21 cellular contexts compared by ENCODE assay signal in the genomic region with DNA sequence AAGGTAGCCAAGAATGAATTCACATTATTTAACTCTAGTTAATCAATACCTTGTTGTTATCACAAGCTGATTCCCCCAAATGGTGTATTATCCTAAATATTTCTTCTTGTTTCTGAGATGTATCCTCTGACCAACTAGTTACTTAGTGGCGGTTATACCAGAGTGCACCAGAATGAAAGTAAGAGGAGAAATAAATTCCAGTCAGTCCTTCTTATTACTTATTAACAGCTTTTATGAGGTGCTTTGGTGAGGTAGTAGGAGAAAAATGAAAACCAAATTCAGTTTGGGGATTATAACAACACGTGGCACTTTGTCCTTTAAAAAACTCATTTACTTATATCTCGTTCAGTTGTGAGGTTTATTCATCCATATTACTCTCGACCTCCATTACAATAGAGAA.
A peak's percentile ranks its signal among the peaks of the same experiment; 100 is the strongest.
DNase-seq lines count a peak whose midpoint lies in the region; ATAC-seq, FAIRE-seq and TF ChIP-seq lines count a peak whose summit lies in the region.
"Had no signal": no experiment of that assay in that cellular context is flagged by ENCODE, and none has a peak within 500 bp of the region (broad histone marks: within the 10 kb centered on the region; RNA-seq: fewer than 3 reads in every experiment).

No MANE protein-coding gene starts in this region.

- DNase-seq in ACHN (peak; percentile 81), RWPE2 (ENCODE audit: low spot score) (no peak), kidney (no peak), osteocyte (ENCODE audit: extremely low spot score, unreplicated experiment) (no peak), pons (ENCODE audit: low spot score) (no peak), NCI-H1694 (lab: John Stamatoyannopoulos, UW) (no peak)
- DNase-seq: C1 segment of cervical spinal cord; CD8-positive, alpha-beta memory T cell; DMS79 treated with DMSO at 0.1 percent for 48 hours; NCI-H1417 treated with DMSO at 0.1 percent for 48 hours; NCI-H2081; NCI-H510A; NCI-H774; OCI-M1; RPMI8226; SIG-M5 had no signal

- H3K9me3 Mint-ChIP-seq in osteocyte (ENCODE audit: unreplicated experiment), result no peaks in the 10 kb centered on the region
- H3K9me3 Mint-ChIP-seq: CD8-positive, alpha-beta memory T cell had no signal

- TF ChIP-seq CTCF in RWPE2 (IDR thresholded peaks at IDR 0.05; ENCODE audit: poor library complexity, severe bottlenecking) (no peak), kidney (IDR thresholded peaks at IDR 0.05; ENCODE audit: borderline replicate concordance, extremely low read depth, insufficient read depth) (no peak), osteocyte (IDR thresholded peaks at IDR 0.05) (no peak)

- H3K36me3 ChIP-seq in RWPE2 (ENCODE audit: low read depth), result no peaks in the 10 kb centered on the region
- no peaks in the 10 kb centered on the region for H3K36me3 ChIP-seq in kidney (ENCODE audit: control insufficient read depth in 1 of 2, insufficient read depth in 2 of 2, low read length in 2 of 2)

- ATAC-seq in RWPE2 (ENCODE audit: low read depth), result no peak
- ATAC-seq in HG02981 (IDR thresholded peaks at IDR 0.05; ENCODE audit: unreplicated experiment), result no peak
- no peak for ATAC-seq in HG03045 (IDR thresholded peaks at IDR 0.05; ENCODE audit: unreplicated experiment)

- H3K27ac ChIP-seq in RWPE2 (ENCODE audit: poor library complexity, severe bottlenecking) (peak overlapping the region; percentile 79), kidney (ENCODE audit: low read depth in 2 of 2, low read length in 2 of 2) (peak overlapping the region; percentile 54 to 57)
- H3K27ac ChIP-seq: KMS-11 had no signal

- H3K4me3 Mint-ChIP-seq in osteocyte (ENCODE audit: unreplicated experiment), result no peak overlapping the region
- H3K4me3 Mint-ChIP-seq: CD8-positive, alpha-beta memory T cell had no signal

- peaks cover 2% of the 10 kb centered on the region for H3K36me3 Mint-ChIP-seq in osteocyte (ENCODE audit: unreplicated experiment)

- no peak overlapping the region for H3K4me3 ChIP-seq in RWPE2 (ENCODE audit: severe bottlenecking)
- no peak overlapping the region for H3K4me3 ChIP-seq in kidney (ENCODE audit: low read length in 2 of 2)

- FAIRE-seq in kidney (lab: Jason Lieb, UNC), result peak; percentile 98
- FAIRE-seq: A204.1, H1 had no signal

- no peaks in the 10 kb centered on the region for H3K27me3 Mint-ChIP-seq in osteocyte (ENCODE audit: unreplicated experiment)

- intact Hi-C loops in kidney (cut with DNase I), result no loop called here

- H3K9ac ChIP-seq in kidney (ENCODE audit: low read length in 2 of 2), result no peak overlapping the region
- H3K9ac ChIP-seq: KMS-11 had no signal

- H3K27ac Mint-ChIP-seq in osteocyte (ENCODE audit: unreplicated experiment), result peak overlapping the region; percentile 4
- H3K27ac Mint-ChIP-seq: CD8-positive, alpha-beta memory T cell had no signal

- H3K9me3 ChIP-seq in RWPE2 (ENCODE audit: severe bottlenecking) (no peaks in the 10 kb centered on the region), kidney (ENCODE audit: control insufficient read depth in 1 of 2, low read length in 2 of 2) (no peaks in the 10 kb centered on the region)

- peaks cover 16% of the 10 kb centered on the region for H3K4me1 Mint-ChIP-seq in osteocyte (ENCODE audit: unreplicated experiment)

- in situ Hi-C loops in ACHN (cut with HindIII; ENCODE audit: low pct_ligation_motif_present, low pct_unique_long_range_greater_than_20kb, low sequenced_read_pairs), result no loop called here

- H3K4me1 ChIP-seq in RWPE2 (ENCODE audit: insufficient read depth, poor library complexity, severe bottlenecking) (peaks cover 58% of the 10 kb centered on the region), kidney (ENCODE audit: control insufficient read depth in 1 of 2, insufficient read depth in 1 of 2, low read depth in 1 of 2, low read length in 2 of 2) (peaks cover 0 to 4% of the 10 kb centered on the region in 2 donors)

- H3K27me3 ChIP-seq in RWPE2 (ENCODE audit: insufficient read depth, poor library complexity, severe bottlenecking), result no peaks in the 10 kb centered on the region
